In genomic region chr11:128757886-128758612, GRCh38 we compare ENCODE assay signal across 8 cellular contexts.
DNase-seq lines count a peak whose midpoint lies in the region; ATAC-seq and TF ChIP-seq lines count a peak whose summit lies in the region.

No MANE protein-coding gene starts in this region.

- intact Hi-C loops in mucosa of descending colon (cut with DNase I, micrococcal nuclease) = no loop called here

- no peak overlapping the region for H2AFZ ChIP-seq in Karpas-422 (ENCODE audit: low read length)

- DNase-seq in Karpas-422 = no peak
- DNase-seq in mucosa of descending colon = no peak
- DNase-seq in OCI-M1 (lab: John Stamatoyannopoulos, UW) = no peak
- no peak for DNase-seq in inferior parietal cortex (ENCODE audit: extremely low spot score)
- DNase-seq in NCI-H1417 treated with DMSO at 0.1 percent for 48 hours (lab: John Stamatoyannopoulos, UW) = no peak
- no peak for DNase-seq in SIG-M5 treated with dmso at 0.1 percent for 504 hours (lab: John Stamatoyannopoulos, UW; ENCODE audit: unreplicated experiment)

- H3K4me2 ChIP-seq in Karpas-422 (ENCODE audit: low read depth, low read length, poor library complexity, severe bottlenecking) = peak overlapping the region; percentile 10

- no peaks in the 10 kb centered on the region for H3K36me3 ChIP-seq in Karpas-422 (ENCODE audit: insufficient read depth, low read length)
- H3K36me3 ChIP-seq in mucosa of descending colon (ENCODE audit: low read depth) = no peaks in the 10 kb centered on the region

- no peaks in the 10 kb centered on the region for H3K9me2 ChIP-seq in Karpas-422 (replicated peaks; ENCODE audit: insufficient read depth, low read length)

- ATAC-seq in GM18520 (IDR thresholded peaks at IDR 0.05; ENCODE audit: unreplicated experiment) (peak; percentile 78), GM21717 (IDR thresholded peaks at IDR 0.05; ENCODE audit: unreplicated experiment) (peak; percentile 84), mucosa of descending colon (peak; percentile 41)

- no peak for TF ChIP-seq CTCF in mucosa of descending colon (IDR thresholded peaks at IDR 0.05)

- no peaks in the 10 kb centered on the region for H3K79me2 ChIP-seq in Karpas-422 (ENCODE audit: low read length)

- H3K27ac ChIP-seq in Karpas-422 (ENCODE audit: low read length) = no peak overlapping the region

- no peaks in the 10 kb centered on the region for H3K27me3 ChIP-seq in Karpas-422 (ENCODE audit: low read length)

- no peaks in the 10 kb centered on the region for H4K20me1 ChIP-seq in Karpas-422 (ENCODE audit: insufficient read depth, low read depth, low read length)

- H3K9me3 ChIP-seq in Karpas-422 (ENCODE audit: low read length) = no peaks in the 10 kb centered on the region
- H3K9me3 ChIP-seq in mucosa of descending colon = no peaks in the 10 kb centered on the region

- no peak overlapping the region for H3K4me3 ChIP-seq in Karpas-422 (ENCODE audit: low read length)
- no peak overlapping the region for H3K4me3 ChIP-seq in mucosa of descending colon

- H3K4me1 ChIP-seq in Karpas-422 (ENCODE audit: low read length) (peaks cover 18% of the 10 kb centered on the region), mucosa of descending colon (ENCODE audit: low read depth) (no peaks in the 10 kb centered on the region)

- H3K9ac ChIP-seq in Karpas-422 (ENCODE audit: low read length) = 0 out of 2 replicates have a peak overlapping the region, but pooled peaks have one; percentile 9
